In the genomic region with DNA sequence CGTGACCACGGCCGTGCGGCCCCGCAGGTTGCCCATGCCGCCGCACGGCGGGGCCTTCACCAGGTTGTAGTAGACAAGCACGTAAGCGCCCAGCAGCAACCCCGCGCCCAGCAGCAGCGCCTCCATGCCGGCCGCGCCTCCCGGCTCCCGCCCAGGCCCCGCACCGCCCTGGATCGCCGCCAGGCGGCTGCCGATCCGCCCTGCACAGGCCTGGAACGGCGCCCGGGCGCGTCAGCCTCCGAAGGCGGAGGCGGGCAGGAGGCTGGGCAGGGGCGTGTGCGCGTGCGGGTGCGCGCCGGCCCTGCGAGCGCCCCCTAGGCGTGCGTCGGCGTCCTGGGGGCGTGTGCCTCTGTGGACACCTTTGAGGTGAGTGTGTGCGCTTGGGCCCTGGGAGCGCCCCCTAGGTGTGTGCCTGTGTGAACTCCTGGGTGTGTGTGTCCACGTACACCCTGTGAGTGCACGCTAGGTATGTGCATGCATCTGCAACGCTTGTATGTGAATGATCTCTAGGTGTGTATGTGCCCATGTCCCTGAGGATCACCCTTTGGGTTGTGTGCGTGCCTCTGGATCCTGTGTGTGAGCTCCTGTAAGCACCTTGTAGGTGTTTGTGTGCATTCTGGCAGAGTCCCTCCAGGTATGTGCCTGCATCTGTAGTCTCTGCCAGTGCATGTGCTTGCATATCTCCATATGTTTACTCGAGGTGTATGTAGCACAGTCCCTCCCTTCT, we compare ENCODE assay signal across 8 cellular contexts. TPM values are rescaled to one million over a fixed set of nuclear protein-coding genes. Genes with fewer than 3 reads are reported as not detected.
A peak's percentile ranks its signal among the peaks of the same experiment; 100 is the strongest.
DNase-seq lines count a peak whose midpoint lies in the region; ATAC-seq and TF ChIP-seq lines count a peak whose summit lies in the region.

TSS of gene DHRS13 (minus strand) at position 261 of the 727 bp plus-strand sequence. CDS start at position 126, 135 bp downstream.

- H3K4me1 Mint-ChIP-seq in activated B cell treated with CpG ODN at 0.5 μM for 24 hours (peaks cover 37% of the 10 kb centered on the region), immature natural killer cell (peaks cover 34 to 46% of the 10 kb centered on the region in 2 donors)

- peak within 1 kb of the TSS; percentile 39 for H3K27ac ChIP-seq in AG04450 (ENCODE audit: low read depth, low read length)

- H3K27me3 ChIP-seq in AG04450 (ENCODE audit: control insufficient read depth, insufficient read depth, low read length) = no peaks in the 10 kb centered on the region

- H3K4me3 ChIP-seq in AG04450 (ENCODE audit: low read depth, low read length) (peak within 1 kb of the TSS; percentile 66), cardiac fibroblast (replicated peaks in 1 of 2; ENCODE audit: low read depth in 2 of 2, low read length in 2 of 2) (peak within 1 kb of the TSS; percentile 54 to 59)

- H3K4me3 Mint-ChIP-seq in activated B cell treated with CpG ODN at 0.5 μM for 24 hours (peak within 1 kb of the TSS; percentile 82), immature natural killer cell (peak within 1 kb of the TSS; percentile 81 to 97 (median 89))

- ATAC-seq in GM18907 (IDR thresholded peaks at IDR 0.05; ENCODE audit: unreplicated experiment) = peak; percentile 87
- ATAC-seq in HG03159 (IDR thresholded peaks at IDR 0.05; ENCODE audit: unreplicated experiment) = peak; percentile 85
- ATAC-seq in activated B cell treated with CpG ODN at 0.5 μM for 24 hours (ENCODE audit: low read depth) = peak; percentile 90

- intact Hi-C loops in activated B cell treated with CpG ODN at 0.5 μM for 24 hours (cut with micrococcal nuclease) = loop anchor here (1.0 to 5.0 kb wide), 14 partner anchors 10 to 256 kb away; partner anchors contain the start of genes FAM222B, RPL23A, SDF2 and SUPT6H

- H3K9me3 Mint-ChIP-seq in activated B cell treated with CpG ODN at 0.5 μM for 24 hours = no peaks in the 10 kb centered on the region
- H3K9me3 Mint-ChIP-seq in immature natural killer cell = no peaks in the 10 kb centered on the region

- CTCF ChIA-PET in AG04450 (lab: Charles Lee) (interaction anchor here (0.6 to 2.6 kb wide), 5 partner anchors 36 to 176 kb away, joined by 3 to 12 read pairs (median 7); partner anchors contain the start of genes ERAL1 and TLCD1), activated B cell treated with CpG ODN at 0.5 μM for 24 hours (lab: Charles Lee) (interaction anchor here (0.6 to 10.4 kb wide), 22 partner anchors 8 to 196 kb away, joined by 3 to 90 read pairs (median 4); partner anchors contain the start of genes ERAL1, FAM222B, NEK8 and PROCA1)

- H3K36me3 Mint-ChIP-seq in activated B cell treated with CpG ODN at 0.5 μM for 24 hours (ENCODE audit: low read depth) (peaks cover 53% of the 10 kb centered on the region), immature natural killer cell (peaks cover 9 to 17% (median 9%) of the 10 kb centered on the region in 3 donors)

- DNase-seq in AG04450 (ENCODE audit: low read depth, low spot score) = peak; percentile 57
- peak; percentile 95 for DNase-seq in NCI-H2227 (lab: John Stamatoyannopoulos, UW; ENCODE audit: unreplicated experiment)
- DNase-seq in activated B cell treated with CpG ODN at 0.5 μM for 24 hours = peak; percentile 97
- peak; percentile 83 to 91 for DNase-seq in cardiac fibroblast (ENCODE audit: low read depth in 2 of 2)
- peak; percentile 93 to 95 (median 94) for DNase-seq in immature natural killer cell
- DNase-seq in stimulated activated CD4-positive, alpha-beta T cell treated with anti-CD3 and anti-CD28 coated beads, Interleukin-12 subunit alpha, Interleukin-12 subunit beta, amount 100 ng/mL, for 24 hours (ENCODE audit: low read depth in 2 of 2) = peak; percentile 83 to 89

- H3K27ac Mint-ChIP-seq in activated B cell treated with CpG ODN at 0.5 μM for 24 hours (peak within 1 kb of the TSS; percentile 77), immature natural killer cell (peak within 1 kb of the TSS; percentile 88 to 96 (median 92))

- POLR2A ChIA-PET in AG04450 (lab: Yijun Ruan, JAX) = no interaction called here
- POLR2A ChIA-PET in activated B cell treated with CpG ODN at 0.5 μM for 24 hours (lab: Charles Lee) = interaction anchor here (0.7 to 3.1 kb wide), 12 partner anchors 11 to 257 kb away, joined by 3 to 52 read pairs (median 12); partner anchors contain the start of genes BLTP2, FAM222B, PHF12 and PROCA1

- TF ChIP-seq CTCF in AG04450 (IDR thresholded peaks at IDR 0.05; ENCODE audit: low read depth, low read length) = peak; percentile 72
- TF ChIP-seq CTCF in activated B cell treated with CpG ODN at 0.5 μM for 24 hours (IDR thresholded peaks at IDR 0.05) = peak; percentile 82
- TF ChIP-seq CTCF in cardiac fibroblast (IDR thresholded peaks at IDR 0.05; ENCODE audit: low read depth, low read length) = peak; percentile 55

- no peaks in the 10 kb centered on the region; the same call in 1 of the 2 replicates for H3K9me3 ChIP-seq in AG04450 (ENCODE audit: control insufficient read depth, insufficient read depth, low read length)

- H3K27me3 Mint-ChIP-seq in activated B cell treated with CpG ODN at 0.5 μM for 24 hours (no peaks in the 10 kb centered on the region), immature natural killer cell (ENCODE audit: low read depth in 3 of 3) (peaks cover 4 to 8% (median 7%) of the 10 kb centered on the region in 3 donors)

RNA-seq across cellular contexts. Expression of gene DHRS13, which starts in this region (rescaled TPM):
- polyA plus RNA-seq in AG04450 (2011; rRNA removed) (2.9 and 3.1 TPM in 2 replicates), immature natural killer cell (10 to 100 TPM; 21.4 to 27.4 (median 22.2) TPM)
- 1.5 and 2.3 TPM in 2 replicates for polyA minus RNA-seq in AG04450 (2011; rRNA and poly(A)+ RNA removed)
- 32.0 and 39.6 TPM in 2 replicates for total RNA-seq in activated B cell treated with CpG ODN at 0.5 μM for 24 hours

Comparison
In these comparisons a context has a peak if more than half of its experiments do, and no peak if none do; other contexts are left out.
1. Peak in every context shown above with its lines: DNase-seq, ATAC-seq, H3K4me3 ChIP-seq and H3K27ac ChIP-seq.